Comparison of ENCODE assay signal across 27 cellular contexts in the genomic region with DNA sequence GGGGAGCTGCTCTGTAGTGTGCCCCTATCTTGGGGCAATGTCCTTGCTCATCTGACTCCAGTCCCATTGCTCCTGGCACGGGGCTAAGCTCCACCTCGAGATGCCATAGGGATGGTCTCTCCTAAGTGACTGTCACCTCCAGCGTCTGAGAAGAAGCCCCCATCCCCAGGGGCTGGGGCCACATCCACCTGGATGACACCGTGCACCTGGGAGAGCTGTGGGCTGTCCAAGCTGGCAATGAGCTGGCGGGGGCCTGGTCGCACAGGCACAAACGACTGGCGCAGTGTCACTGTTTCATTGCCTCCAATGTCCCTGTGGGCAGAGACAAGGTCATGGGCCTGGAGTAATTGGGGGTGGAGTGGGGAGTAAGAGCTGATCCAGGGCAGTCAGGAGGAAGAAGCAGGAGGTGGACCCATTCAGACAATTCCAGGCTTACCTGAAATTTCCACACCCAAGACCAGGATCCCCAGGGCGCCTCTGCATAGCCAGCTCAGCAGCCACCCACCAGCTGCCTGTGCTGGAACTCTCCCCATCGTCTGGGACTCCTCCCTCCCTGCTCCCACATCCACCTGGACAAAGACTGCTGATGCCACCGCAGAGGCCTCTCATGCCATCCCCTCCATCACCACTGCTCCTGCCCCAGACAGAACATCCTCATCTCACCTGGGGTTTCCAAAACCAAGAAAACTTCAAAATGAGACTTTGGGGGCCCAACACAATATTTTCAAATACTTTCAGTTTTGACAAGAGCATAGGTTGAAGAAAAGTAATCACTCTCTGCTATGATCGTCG. TPM values are rescaled to one million over a fixed set of nuclear protein-coding genes. Genes with fewer than 3 reads are reported as not detected.
A peak's percentile ranks its signal among the peaks of the same experiment; 100 is the strongest.
DNase-seq lines count a peak whose midpoint lies in the region; ATAC-seq and TF ChIP-seq lines count a peak whose summit lies in the region.
"Had no signal": no experiment of that assay in that cellular context is flagged by ENCODE, and none has a peak within 500 bp of the region (broad histone marks: within the 10 kb centered on the region; RNA-seq: fewer than 3 reads in every experiment).

No MANE protein-coding gene starts in this region.

- no peak for TF ChIP-seq EP300 in tibial nerve (IDR thresholded peaks at IDR 0.05)

- H3K27me3 ChIP-seq in H7 (ENCODE audit: control insufficient read depth, insufficient read depth, low read length) (no peaks in the 10 kb centered on the region; the same call in 1 of the 2 replicates), tibial nerve (no peaks in the 10 kb centered on the region)
- H3K27me3 ChIP-seq: brain microvascular endothelial cell, uterus had no signal

- no peak overlapping the region for H3K4me3 ChIP-seq in H7 (ENCODE audit: insufficient read depth, low read depth, low read length)
- no peak overlapping the region for H3K4me3 ChIP-seq in tibial nerve
- H3K4me3 ChIP-seq: PC-9, skin epidermis, uterus had no signal

- WGBS in tibial nerve, 2 donors, result 71 to 78% methylated on average over 12 to 13 of the region's 13 CpGs

- H3K4me1 Mint-ChIP-seq in T-cell (peaks cover 13 to 32% (median 18%) of the 10 kb centered on the region in 3 donors), progenitor cell of endocrine pancreas (ENCODE audit: low read depth) (peaks cover 2% of the 10 kb centered on the region)

- H3K27ac ChIP-seq in tibial nerve, result no peak overlapping the region
- H3K27ac ChIP-seq: brain microvascular endothelial cell, C4-2B, PC-9, uterus had no signal

- H3K9me3 ChIP-seq in tibial nerve, result no peaks in the 10 kb centered on the region
- H3K9me3 ChIP-seq: uterus had no signal

- peak; percentile 51 for DNase-seq in activated effector memory CD4-positive, alpha-beta T cell treated with anti-CD3 and anti-CD28 coated beads, Interleukin-2, amount 50 U/mL, for 16 hours
- no peak for DNase-seq in activated effector memory CD4-positive, alpha-beta T cell treated with Interleukin-2 at 50 U/mL for 16 hours
- DNase-seq in H7 (peak; percentile 27), T-cell (no peak), progenitor cell of endocrine pancreas (ENCODE audit: low spot score, unreplicated experiment) (no peak), tibial nerve (ENCODE audit: low spot score in 2 of 2) (no peak)
- DNase-seq: activated gamma-delta T cell; amniotic stem cell; brain microvascular endothelial cell; hypothalamus; immature natural killer cell; KBM-7; mesendoderm; naive B cell; NCI-H1105; NCI-H187 treated with DMSO at 0.1 percent for 48 hours; NCI-H2171 treated with DMSO at 0.1 percent for 48 hours; NCI-H510A treated with DMSO at 0.1 percent for 48 hours; NK-92 treated with Interleukin-12 subunit alpha and Interleukin-12 subunit beta, amount 100 ng/mL, for 24 hours; PC-9; SHP77 treated with DMSO at 0.1 percent for 48 hours; uterus had no signal

- CTCF ChIA-PET in T-cell (lab: Charles Lee), result interaction anchor here in 1 of 2 donors (1.1 to 3.3 kb wide), 2 partner anchors 48 to 57 kb away, joined by 3 to 10 read pairs; no protein-coding TSS in a partner anchor

- H3K4me1 ChIP-seq in tibial nerve, result no peaks in the 10 kb centered on the region
- H3K4me1 ChIP-seq: uterus had no signal

- peak overlapping the region in 1 of 3 donors; percentile 55 for H3K4me3 Mint-ChIP-seq in T-cell
- no peak overlapping the region for H3K4me3 Mint-ChIP-seq in progenitor cell of endocrine pancreas (ENCODE audit: low read depth)
- H3K4me3 Mint-ChIP-seq: immature natural killer cell had no signal

- H3K27me3 Mint-ChIP-seq in T-cell, result no peaks in the 10 kb centered on the region
- H3K27me3 Mint-ChIP-seq in progenitor cell of endocrine pancreas, result no peaks in the 10 kb centered on the region
- H3K27me3 Mint-ChIP-seq: naive B cell had no signal

- H3K9me3 Mint-ChIP-seq in T-cell (no peaks in the 10 kb centered on the region), progenitor cell of endocrine pancreas (ENCODE audit: low read depth) (no peaks in the 10 kb centered on the region)
- H3K9me3 Mint-ChIP-seq: immature natural killer cell, naive B cell had no signal

- H3K36me3 ChIP-seq in H7 (replicated peaks; ENCODE audit: control insufficient read depth, insufficient read depth, low read length), result no peaks in the 10 kb centered on the region
- peaks cover 0 to 40% (median 0%) of the 10 kb centered on the region in 3 donors for H3K36me3 ChIP-seq in tibial nerve
- H3K36me3 ChIP-seq: brain microvascular endothelial cell, uterus had no signal

- TF ChIP-seq CTCF in progenitor cell of endocrine pancreas (IDR thresholded peaks at IDR 0.05; ENCODE audit: unreplicated experiment) (no peak), tibial nerve (IDR thresholded peaks at IDR 0.05) (no peak)

- POLR2A ChIA-PET in T-cell (lab: Charles Lee), result no interaction called here

- H3K27ac Mint-ChIP-seq in T-cell, result peak overlapping the region; percentile 70 to 80
- H3K27ac Mint-ChIP-seq in progenitor cell of endocrine pancreas, result peak overlapping the region; percentile 86

- H3K36me3 Mint-ChIP-seq in T-cell (peaks cover 14% of the 10 kb centered on the region), progenitor cell of endocrine pancreas (ENCODE audit: insufficient read depth) (no peaks in the 10 kb centered on the region)
- H3K36me3 Mint-ChIP-seq: naive B cell had no signal

- TF ChIP-seq POLR2A in tibial nerve (IDR thresholded peaks at IDR 0.05), result no peak

- ATAC-seq in T-cell (replicated peaks in 1 of 4) (no peak), GM18868 (IDR thresholded peaks at IDR 0.05; ENCODE audit: unreplicated experiment) (no peak)
- ATAC-seq: activated CD4-positive, CD25-positive, alpha-beta regulatory T cell treated with anti-CD3 and anti-CD28 coated beads, Interleukin-2, amount 50 U/mL, for 24 hours; left lobe of liver had no signal

RNA-seq across cellular contexts. Expression of gene TINF2, which starts 7.0 kb away (rescaled TPM):
- 46.9 and 52.2 TPM in 2 replicates for total RNA-seq in H7 (2014; rRNA removed; shearing (Covaris generic))
- total RNA-seq in T-cell (100 to 1,000 TPM; 119 to 160 (median 139) TPM), progenitor cell of endocrine pancreas (56.7 and 59.2 TPM in 2 replicates), tibial nerve (10 to 100 TPM; 53.9 to 66.4 (median 60.8) TPM)

RNA-seq across cellular contexts. Expression of gene TGM1, which starts 13.6 kb away (rescaled TPM):
- total RNA-seq in H7 (2014; rRNA removed; shearing (Covaris generic)), result 0.21 and 3.1 TPM in 2 replicates
- total RNA-seq in T-cell (10 to 100 TPM in 2 of 5 donors, 1 to 10 TPM in 3; 4.9 to 13.5 (median 9.4) TPM), progenitor cell of endocrine pancreas (5.8 and 7.0 TPM in 2 replicates), tibial nerve (10 to 100 TPM; 13.5 to 53.5 (median 19.4) TPM)

RNA-seq across cellular contexts. Expression of gene GMPR2, which starts 16.7 kb away (rescaled TPM):
- 81.6 and 104 TPM in 2 replicates for total RNA-seq in H7 (2014; rRNA removed; shearing (Covaris generic))
- total RNA-seq in T-cell (10 to 100 TPM; 53.8 to 81.2 (median 64.0) TPM), progenitor cell of endocrine pancreas (73.6 and 86.2 TPM in 2 replicates), tibial nerve (10 to 100 TPM; 46.5 to 63.4 (median 57.2) TPM)

RNA-seq across cellular contexts. Expression of gene NEDD8, which starts 17.3 kb away (rescaled TPM):
- 195 and 203 TPM in 2 replicates for total RNA-seq in H7 (2014; rRNA removed; shearing (Covaris generic))
- total RNA-seq in T-cell (100 to 1,000 TPM in 4 of 5 donors, 10 to 100 TPM in 1; 92.1 to 107 (median 101) TPM), progenitor cell of endocrine pancreas (161 TPM in 2 replicates), tibial nerve (100 to 1,000 TPM in 2 of 4 donors, 10 to 100 TPM in 2; 68.6 to 109 (median 98.3) TPM)

RNA-seq across cellular contexts. Expression of gene RABGGTA, which starts 22.0 kb away (rescaled TPM):
- 22.8 and 25.9 TPM in 2 replicates for total RNA-seq in H7 (2014; rRNA removed; shearing (Covaris generic))
- total RNA-seq in T-cell, result 10 to 100 TPM; 49.3 to 66.5 (median 62.4) TPM
- 25.9 and 33.1 TPM in 2 replicates for total RNA-seq in progenitor cell of endocrine pancreas
- total RNA-seq in tibial nerve, result 10 to 100 TPM; 36.5 to 68.4 (median 42.9) TPM

Comparison
In these comparisons a context has a peak if more than half of its experiments do, and no peak if none do; other contexts are left out.
1. DNase-seq: peak in activated effector memory CD4-positive, alpha-beta T cell treated with anti-CD3 and anti-CD28 coated beads, Interleukin-2, amount 50 U/mL, for 16 hours (single experiment) and H7 (single experiment); none in activated effector memory CD4-positive, alpha-beta T cell treated with Interleukin-2 at 50 U/mL for 16 hours (single experiment), T-cell (0 of 34), progenitor cell of endocrine pancreas (single experiment) and tibial nerve (0 of 2).